1 cellular context compared by ENCODE assay signal in genomic region chr12:131164096-131164872, GRCh38.
TF ChIP-seq lines count a peak whose summit lies in the region.

No MANE protein-coding gene starts in this region.

TF ChIP-seq in HCT116, 20 proteins besides CTCF, POLR2A, EP300 and RAD21:
- TF ChIP-seq ELF1 (IDR thresholded peaks at IDR 0.05; ENCODE audit: borderline replicate concordance, low read depth) (no peak), FOSL1 (IDR thresholded peaks at IDR 0.05; ENCODE audit: low read depth) (no peak), SP1 (IDR thresholded peaks at IDR 0.05; ENCODE audit: low read depth) (peak; percentile 19; the same call in 1 of the 2 replicates)
